ENCODE assay signal across 24 cellular contexts in genomic region chr13:109074436-109074835, GRCh38.
"Had no signal": no experiment of that assay in that cellular context is flagged by ENCODE, and none has a peak within 500 bp of the region (broad histone marks: within the 10 kb centered on the region; RNA-seq: fewer than 3 reads in every experiment).

No MANE protein-coding gene starts in this region.

- H3K27ac ChIP-seq: neural progenitor cell, neutrophil, pancreas, psoas muscle, right lobe of liver, sigmoid colon, stomach, thoracic aorta, thyroid gland, tibial nerve, upper lobe of left lung, vagina had no signal

- H2AFZ ChIP-seq: neural progenitor cell had no signal

- FAIRE-seq: pancreas, small intestine, urothelium cell line had no signal

- H3K4me2 ChIP-seq: neural progenitor cell had no signal

- H3K4me1 ChIP-seq: neural progenitor cell, pancreas, psoas muscle, right lobe of liver, sigmoid colon, stomach, thyroid gland, tibial nerve, upper lobe of left lung, vagina had no signal

- H3K36me3 ChIP-seq: neural progenitor cell, neutrophil, pancreas, right lobe of liver, sigmoid colon, stomach, thoracic aorta, thyroid gland, tibial nerve, upper lobe of left lung, vagina had no signal

- H3K9me3 ChIP-seq: neutrophil, pancreas, psoas muscle, right lobe of liver, thoracic aorta, thyroid gland, tibial nerve, upper lobe of left lung, vagina had no signal

- H3K27me3 ChIP-seq: neural progenitor cell, neutrophil, pancreas, right lobe of liver, sigmoid colon, stomach, thyroid gland, tibial nerve, upper lobe of left lung, vagina had no signal

- H3K9ac ChIP-seq: neural progenitor cell had no signal

- H3K4me3 ChIP-seq: neural progenitor cell, pancreas, psoas muscle, right lobe of liver, sigmoid colon, stomach, thoracic aorta, thyroid gland, tibial nerve, upper lobe of left lung, vagina had no signal

- DNase-seq: natural killer cell; nucleus accumbens; pancreas; psoas muscle; right cardiac atrium; right lobe of liver; sigmoid colon; small intestine; stimulated activated CD4-positive, alpha-beta T cell treated with anti-CD3 and anti-CD28 coated beads, Interleukin-15, amount 100 ng/mL, for 24 hours; stimulated activated CD4-positive, alpha-beta T cell treated with anti-CD3 and anti-CD28 coated beads, Interleukin-2, amount 100 ng/mL, for 24 hours; stimulated activated CD4-positive, alpha-beta T cell treated with anti-CD3 and anti-CD28 coated beads, Interleukin-2, amount 100 ng/mL, for 48 hours; stimulated activated CD4-positive, alpha-beta T cell treated with anti-CD3 and anti-CD28 coated beads, Interleukin-4, amount 100 ng/mL, for 24 hours; stimulated activated naive B cell treated with anti-CD40 and anti-IgM and Interleukin-4, amounts not matched to agents 10 μg/mL and 1 μg/mL and 100 μg/mL, for 72 hours; stimulated activated naive CD4-positive, alpha-beta T cell treated with Interleukin-2 at 50 U/mL for 16 hours; stomach; thyroid gland; trophoblast cell; upper lobe of left lung had no signal
